1 cellular context compared by ENCODE assay signal in genomic region chr7:116951366-116952292, GRCh38.
TF ChIP-seq lines count a peak whose summit lies in the region.

No MANE protein-coding gene starts in this region.

TF ChIP-seq in K562, 482 proteins besides CTCF, POLR2A, EP300 and RAD21 (continued from another document):
- TF ChIP-seq GTF2B (IDR thresholded peaks at IDR 0.05; ENCODE audit: extremely low read depth, insufficient read length) (no peak), ZBTB17 (CRISPR knock-in tag; IDR thresholded peaks at IDR 0.05) (0 out of 2 replicates have a peak, but pooled peaks have one; percentile 4), BMI1 (IDR thresholded peaks at IDR 0.05; ENCODE audit: low read length) (no peak), HMGN3 (IDR thresholded peaks at IDR 0.05; ENCODE audit: borderline replicate concordance, extremely low read depth, insufficient read length, low read depth, low read length) (no peak), ZNF23 (CRISPR knock-in tag; IDR thresholded peaks at IDR 0.05) (no peak), ZNF699 (CRISPR knock-in tag; IDR thresholded peaks at IDR 0.05; ENCODE audit: insufficient replicate concordance) (peak; percentile 52), HNRNPLL (IDR thresholded peaks at IDR 0.05; ENCODE audit: low read depth, low read length, poor library complexity, severe bottlenecking) (peak; percentile 73), JUND (IDR thresholded peaks at IDR 0.05; ENCODE audit: borderline replicate concordance, low read depth, low read length) (0 out of 2 replicates have a peak, but pooled peaks have one; percentile 20), JUND (tag; IDR thresholded peaks at IDR 0.05; ENCODE audit: borderline replicate concordance, low read depth, low read length) (peak; percentile 23; the same call in 2 of the 3 replicates), PHF8 (IDR thresholded peaks at IDR 0.05; ENCODE audit: borderline replicate concordance, low read length) (peak; percentile 31; the same call in 1 of the 2 replicates), ETV1 (tag; conservative IDR thresholded peaks at IDR 0.05; ENCODE audit: low read depth) (peak; percentile 65), TRIM24 (IDR thresholded peaks at IDR 0.05) (peak in 1 of 2 experiments; percentile 16; a peak in 1 of 4 replicates), GATAD2B (IDR thresholded peaks at IDR 0.05; ENCODE audit: borderline replicate concordance) (no peak), KLF10 (CRISPR knock-in tag; IDR thresholded peaks at IDR 0.05) (0 out of 2 replicates have a peak, but pooled peaks have one; percentile 59), XRCC3 (IDR thresholded peaks at IDR 0.05) (no peak)
TF ChIP-seq in K562: peak in this region for 85.
